In genomic region chr4:1126506-1126905, GRCh38 we compare ENCODE assay signal across 1 cellular context.
TF ChIP-seq lines count a peak whose summit lies in the region.

No MANE protein-coding gene starts in this region.

TF ChIP-seq in IMR-90, 13 proteins besides CTCF, POLR2A, EP300 and RAD21 (continued from another document):
- TF ChIP-seq, protein P1, sequence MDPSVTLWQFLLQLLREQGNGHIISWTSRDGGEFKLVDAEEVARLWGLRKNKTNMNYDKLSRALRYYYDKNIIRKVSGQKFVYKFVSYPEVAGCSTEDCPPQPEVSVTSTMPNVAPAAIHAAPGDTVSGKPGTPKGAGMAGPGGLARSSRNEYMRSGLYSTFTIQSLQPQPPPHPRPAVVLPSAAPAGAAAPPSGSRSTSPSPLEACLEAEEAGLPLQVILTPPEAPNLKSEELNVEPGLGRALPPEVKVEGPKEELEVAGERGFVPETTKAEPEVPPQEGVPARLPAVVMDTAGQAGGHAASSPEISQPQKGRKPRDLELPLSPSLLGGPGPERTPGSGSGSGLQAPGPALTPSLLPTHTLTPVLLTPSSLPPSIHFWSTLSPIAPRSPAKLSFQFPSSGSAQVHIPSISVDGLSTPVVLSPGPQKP (IDR thresholded peaks at IDR 0.05; ENCODE audit: borderline replicate concordance, low read depth, low read length): no peak
- no peak for TF ChIP-seq NFE2L2 (IDR thresholded peaks at IDR 0.05; ENCODE audit: low read depth, low read length)
- TF ChIP-seq MAZ (IDR thresholded peaks at IDR 0.05; ENCODE audit: borderline replicate concordance, low read depth, low read length): no peak
- no peak for TF ChIP-seq RFX5 (IDR thresholded peaks at IDR 0.05; ENCODE audit: low read depth, low read length)
- TF ChIP-seq FOS (IDR thresholded peaks at IDR 0.05; ENCODE audit: low read depth, low read length): no peak
- no peak for TF ChIP-seq CEBPB (IDR thresholded peaks at IDR 0.05; ENCODE audit: low read depth, low read length)
